8 cellular contexts compared by ENCODE assay signal in the genomic region with DNA sequence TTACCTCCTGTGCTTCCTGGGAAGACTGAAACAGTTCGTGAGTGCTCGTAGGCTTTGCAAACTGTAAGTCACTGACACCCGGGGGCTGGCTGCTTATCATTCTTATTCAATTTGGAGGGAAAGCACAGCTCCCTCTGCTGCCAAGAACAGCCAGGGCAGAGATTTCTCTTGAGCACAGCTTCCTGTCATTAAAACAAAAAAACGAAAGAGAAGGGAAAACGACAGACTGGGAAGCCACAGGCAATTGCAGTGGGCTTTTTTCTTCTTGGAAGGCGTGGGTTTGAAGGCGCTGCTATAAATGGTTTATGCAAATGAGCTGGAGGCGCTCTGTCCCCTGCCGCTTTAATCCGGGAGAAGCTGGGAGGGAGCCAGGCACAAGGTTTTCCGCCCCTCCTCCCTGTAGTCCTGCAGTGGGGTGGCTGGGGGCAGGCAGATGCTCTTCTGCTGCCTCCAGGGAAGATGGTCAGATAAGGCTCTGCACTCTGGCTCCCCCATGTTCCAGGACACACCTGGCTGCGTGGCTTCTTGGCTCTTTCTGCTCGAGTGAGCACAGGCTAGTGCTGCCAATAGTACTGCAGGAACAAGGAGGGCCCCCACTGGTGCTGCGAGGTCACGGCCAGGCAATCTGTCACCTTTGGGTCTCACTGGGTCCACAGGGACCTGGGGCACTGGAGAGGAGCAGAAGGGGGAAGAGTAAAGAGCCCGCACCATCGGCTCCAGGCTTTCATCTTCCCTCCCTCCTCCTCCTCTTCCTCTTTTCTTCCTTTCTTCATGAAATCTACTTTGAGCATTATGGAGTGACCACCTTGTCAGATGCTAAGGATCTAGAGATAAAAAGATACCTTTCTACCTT. TPM values are rescaled to one million over a fixed set of nuclear protein-coding genes. Genes with fewer than 3 reads are reported as not detected.
A peak's percentile ranks its signal among the peaks of the same experiment; 100 is the strongest.
DNase-seq lines count a peak whose midpoint lies in the region; ATAC-seq, FAIRE-seq and TF ChIP-seq lines count a peak whose summit lies in the region.

No MANE protein-coding gene starts in this region.

- H3K4me1 Mint-ChIP-seq in activated B cell treated with CpG ODN at 0.5 μM for 24 hours (peaks cover 22% of the 10 kb centered on the region), endodermal cell (peaks cover 22% of the 10 kb centered on the region)

- H3K27me3 ChIP-seq in endodermal cell (ENCODE audit: control insufficient read depth, insufficient read depth, low read length, poor library complexity, severe bottlenecking) (no peaks in the 10 kb centered on the region), mononuclear cell (ENCODE audit: insufficient read depth, low read length) (no peaks in the 10 kb centered on the region), thymus (ENCODE audit: control insufficient read depth, insufficient read depth) (no peaks in the 10 kb centered on the region)

- DNase-seq in ACHN (peak; percentile 54), GM12891 (ENCODE audit: insufficient read length, low spot score) (no peak), NCI-H1694 treated with DMSO at 0.1 percent for 48 hours (lab: John Stamatoyannopoulos, UW) (peak; percentile 64), activated B cell treated with CpG ODN at 0.5 μM for 24 hours (no peak), endodermal cell (peak; percentile 85)

- POLR2A ChIA-PET in activated B cell treated with CpG ODN at 0.5 μM for 24 hours (lab: Charles Lee) = no interaction called here

- no peak overlapping the region for H3K9ac ChIP-seq in endodermal cell (ENCODE audit: extremely low read depth, low read length, poor library complexity, severe bottlenecking)

- no peak for FAIRE-seq in GM12891 (lab: Jason Lieb, UNC)

- no peak overlapping the region for H3K27ac ChIP-seq in endodermal cell (ENCODE audit: low read depth, low read length)
- H3K27ac ChIP-seq in thymus (ENCODE audit: low read depth) = no peak overlapping the region

- in situ Hi-C loops in ACHN (cut with HindIII; ENCODE audit: low pct_ligation_motif_present, low pct_unique_long_range_greater_than_20kb, low sequenced_read_pairs) = no loop called here

- intact Hi-C loops in activated B cell treated with CpG ODN at 0.5 μM for 24 hours (cut with micrococcal nuclease) = no loop called here

- no peak for TF ChIP-seq CTCF in activated B cell treated with CpG ODN at 0.5 μM for 24 hours (IDR thresholded peaks at IDR 0.05)
- peak; percentile 77 for TF ChIP-seq CTCF in endodermal cell (conservative IDR thresholded peaks at IDR 0.05)

- H3K9me3 Mint-ChIP-seq in activated B cell treated with CpG ODN at 0.5 μM for 24 hours (no peaks in the 10 kb centered on the region), endodermal cell (no peaks in the 10 kb centered on the region)

- WGBS in endodermal cell (ENCODE audit: insufficient coverage in 1 of 2, insufficient read length in 1 of 2), 2 experiments = 20 to 29% methylated on average over 9 to 17 of the region's 17 CpGs
- 12% methylated on average over 17 of the region's 17 CpGs for WGBS in thymus

- no peak for TF ChIP-seq POLR2A in GM12891 (IDR thresholded peaks at IDR 0.05; ENCODE audit: low read depth, low read length)

- H3K36me3 Mint-ChIP-seq in activated B cell treated with CpG ODN at 0.5 μM for 24 hours (ENCODE audit: low read depth) = no peaks in the 10 kb centered on the region
- H3K36me3 Mint-ChIP-seq in endodermal cell (ENCODE audit: low read depth) = no peaks in the 10 kb centered on the region

- H3K4me3 Mint-ChIP-seq in activated B cell treated with CpG ODN at 0.5 μM for 24 hours = peak overlapping the region; percentile 80
- H3K4me3 Mint-ChIP-seq in endodermal cell = peak overlapping the region; percentile 41

- H3K36me3 ChIP-seq in endodermal cell (ENCODE audit: control insufficient read depth, insufficient read depth, low read length) (no peaks in the 10 kb centered on the region), thymus (ENCODE audit: control insufficient read depth, insufficient read depth) (no peaks in the 10 kb centered on the region)

- no peak overlapping the region for H3K27ac Mint-ChIP-seq in activated B cell treated with CpG ODN at 0.5 μM for 24 hours
- H3K27ac Mint-ChIP-seq in endodermal cell = no peak overlapping the region

- H3K9me3 ChIP-seq in endodermal cell (ENCODE audit: control insufficient read depth, low read length) = no peaks in the 10 kb centered on the region
- H3K9me3 ChIP-seq in mononuclear cell (ENCODE audit: low read depth, low read length) = no peaks in the 10 kb centered on the region
- H3K9me3 ChIP-seq in thymus (ENCODE audit: control insufficient read depth) = no peaks in the 10 kb centered on the region

- CTCF ChIA-PET in activated B cell treated with CpG ODN at 0.5 μM for 24 hours (lab: Charles Lee) = interaction anchor here (0.8 to 1.2 kb wide), 2 partner anchors 126 to 127 kb away, joined by 3 to 4 read pairs; no protein-coding TSS in a partner anchor

- H3K4me3 ChIP-seq in endodermal cell (ENCODE audit: low read length) (peak overlapping the region; percentile 61), mononuclear cell (ENCODE audit: low read length) (peak overlapping the region; percentile 7), thymus (ENCODE audit: low read length) (peak overlapping the region; percentile 16)

- ATAC-seq in activated B cell treated with CpG ODN at 0.5 μM for 24 hours (ENCODE audit: low read depth) (peak; percentile 34), HG03521 (IDR thresholded peaks at IDR 0.05; ENCODE audit: unreplicated experiment) (no peak)

- H3K4me1 ChIP-seq in endodermal cell (ENCODE audit: control insufficient read depth, insufficient read depth, low read length) (peaks cover 6% of the 10 kb centered on the region), mononuclear cell (ENCODE audit: insufficient read depth, low read length) (peaks cover 11% of the 10 kb centered on the region), thymus (ENCODE audit: control insufficient read depth, insufficient read depth, low read length) (peaks cover 5% of the 10 kb centered on the region)

- H3K27me3 Mint-ChIP-seq in activated B cell treated with CpG ODN at 0.5 μM for 24 hours = peaks cover 13% of the 10 kb centered on the region
- peaks cover 5% of the 10 kb centered on the region for H3K27me3 Mint-ChIP-seq in endodermal cell (ENCODE audit: insufficient read depth)

TF ChIP-seq in GM12891, 5 proteins besides CTCF, POLR2A, EP300 and RAD21:
- TF ChIP-seq PAX5 (IDR thresholded peaks at IDR 0.05; ENCODE audit: insufficient read depth, low read length, severe bottlenecking) (no peak), SPI1 (IDR thresholded peaks at IDR 0.05; ENCODE audit: low read depth, low read length) (0 out of 2 replicates have a peak, but pooled peaks have one; percentile 12), TAF1 (IDR thresholded peaks at IDR 0.05; ENCODE audit: low read depth, low read length) (no peak), POU2F2 (IDR thresholded peaks at IDR 0.05; ENCODE audit: low read depth, low read length) (peak; percentile 88; the same call in 1 of the 2 replicates)

RNA-seq across cellular contexts. Expression of gene NEURL1, which starts 49.5 kb away (rescaled TPM):
- polyA plus RNA-seq in GM12891 (2012; ENCODE audit: low read depth, missing spikeins) = 1.1 TPM
- total RNA-seq in activated B cell treated with CpG ODN at 0.5 μM for 24 hours (0.61 and 0.93 TPM in 2 replicates), endodermal cell (under 1 TPM; 0.37 to 0.38 TPM), mononuclear cell (4.8 TPM)
- polyA plus RNA-seq in endodermal cell (2013, experiment 1 of 2) = 1.6 TPM
- polyA plus RNA-seq in endodermal cell (2013, experiment 2 of 2) = 1.2 TPM
- polyA plus RNA-seq in thymus = 3.0 TPM

Comparison
In these comparisons a context has a peak if more than half of its experiments do, and no peak if none do; other contexts are left out.
1. DNase-seq: peak in ACHN (single experiment), NCI-H1694 treated with DMSO at 0.1 percent for 48 hours (single experiment) and endodermal cell (single experiment); none in GM12891 (single experiment) and activated B cell treated with CpG ODN at 0.5 μM for 24 hours (single experiment).
2. H3K4me3 ChIP-seq: peak in every context shown above with its lines; median percentile 61 in endodermal cell; 16 in thymus; 7 in mononuclear cell.